Comparison of ENCODE assay signal across 8 cellular contexts in the genomic region with DNA sequence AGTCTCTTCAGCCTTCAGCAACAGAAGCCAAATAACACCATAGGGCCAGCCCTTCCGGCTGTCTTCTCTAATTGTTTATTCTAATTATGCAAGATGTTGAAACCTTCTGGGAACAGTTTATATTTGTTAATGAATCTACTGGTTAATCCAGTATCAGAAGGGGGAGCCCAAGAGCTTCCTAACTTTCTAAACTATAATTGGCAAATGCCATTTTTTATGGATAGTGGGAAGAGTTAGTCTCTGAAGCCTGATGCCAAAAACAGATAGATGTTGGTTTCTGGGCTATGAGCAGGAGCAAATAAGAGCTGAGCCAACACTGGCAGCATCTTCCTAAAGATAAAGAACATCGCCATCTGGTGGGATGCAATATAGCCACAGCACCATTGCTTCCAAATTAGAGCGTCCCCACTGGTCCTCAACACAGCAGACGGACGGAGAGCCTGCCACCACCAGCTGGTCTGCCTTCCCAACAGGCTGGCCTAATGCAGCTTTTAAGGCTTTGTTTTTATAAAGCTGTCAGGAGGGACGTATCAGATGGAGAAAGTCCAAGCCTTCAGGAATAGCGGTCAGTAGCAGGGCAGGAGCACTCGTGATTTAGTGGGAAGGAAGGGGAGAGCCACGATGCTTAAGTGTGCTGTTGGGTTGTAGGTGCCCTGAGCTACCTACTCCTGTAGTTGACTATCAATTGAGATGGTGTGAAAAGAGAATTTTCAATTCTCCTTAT.
A peak's percentile ranks its signal among the peaks of the same experiment; 100 is the strongest.
DNase-seq lines count a peak whose midpoint lies in the region; ATAC-seq and TF ChIP-seq lines count a peak whose summit lies in the region.

No MANE protein-coding gene starts in this region.

- TF ChIP-seq CTCF in GM12873 (IDR thresholded peaks at IDR 0.05; ENCODE audit: insufficient read depth, low read depth, low read length, missing control alignments): peak; percentile 70
- TF ChIP-seq CTCF in WI38 (IDR thresholded peaks at IDR 0.05; ENCODE audit: low read depth, low read length): peak; percentile 63
- TF ChIP-seq CTCF in retinal pigment epithelial cell (conservative IDR thresholded peaks at IDR 0.05; ENCODE audit: low read depth, low read length): peak; percentile 62

- DNase-seq in AG08396 (ENCODE audit: low spot score): peak; percentile 55
- DNase-seq in NCI-H146 treated with DMSO at 0.1 percent for 48 hours (lab: John Stamatoyannopoulos, UW; ENCODE audit: unreplicated experiment): peak; percentile 74
- DNase-seq in glomerular visceral epithelial cell (ENCODE audit: extremely low spot score): peak; percentile 25
- DNase-seq in retinal pigment epithelial cell (ENCODE audit: low read depth): no peak

- ATAC-seq in GM21786 (IDR thresholded peaks at IDR 0.05; ENCODE audit: unreplicated experiment): no peak
- ATAC-seq in HG03565 (IDR thresholded peaks at IDR 0.05; ENCODE audit: unreplicated experiment): no peak

- H3K4me3 ChIP-seq in WI38 (ENCODE audit: low read depth, low read length) (no peak overlapping the region), retinal pigment epithelial cell (ENCODE audit: low read length) (no peak overlapping the region)
